In genomic region chr16:89343501-89344291, GRCh38 we compare ENCODE assay signal across 10 cellular contexts.
A peak's percentile ranks its signal among the peaks of the same experiment; 100 is the strongest.
DNase-seq lines count a peak whose midpoint lies in the region; ATAC-seq and TF ChIP-seq lines count a peak whose summit lies in the region.
"Had no signal": no experiment of that assay in that cellular context is flagged by ENCODE, and none has a peak within 500 bp of the region (broad histone marks: within the 10 kb centered on the region; RNA-seq: fewer than 3 reads in every experiment).

No MANE protein-coding gene starts in this region.

- H3K4me3 ChIP-seq in heart left ventricle (no peak overlapping the region), WERI-Rb-1 (ENCODE audit: low read depth, low read length) (no peak overlapping the region), urinary bladder (ENCODE audit: low read depth, low read length) (no peak overlapping the region)

- peak overlapping the region in 1 of 12 donors; percentile 5 for H3K27ac ChIP-seq in heart left ventricle
- H3K27ac ChIP-seq in WERI-Rb-1, result peak overlapping the region; percentile 85
- peak overlapping the region; percentile 70 for H3K27ac ChIP-seq in urinary bladder (ENCODE audit: low read depth)
- H3K27ac ChIP-seq: neutrophil had no signal

- POLR2A ChIA-PET in T-cell (lab: Charles Lee), result interaction anchor here in 1 of 2 donors (0.6 kb wide), 1 partner anchor 133 kb away, joined by 3 read pairs; no protein-coding TSS in a partner anchor

- H3K27ac Mint-ChIP-seq in T-cell, result no peak overlapping the region

- H3K4me3 Mint-ChIP-seq in T-cell, result no peak overlapping the region

- ATAC-seq in heart left ventricle (peak in 3 of 4 donors; percentile 23 to 33 (median 24)), Right ventricle myocardium superior (ENCODE audit: poor library complexity) (no peak), T-cell (replicated peaks in 1 of 4) (no peak)

- H3K36me3 ChIP-seq in heart left ventricle (peaks cover 0 to 6% (median 0%) of the 10 kb centered on the region in 9 donors), WERI-Rb-1 (no peaks in the 10 kb centered on the region), urinary bladder (ENCODE audit: insufficient read depth) (no peaks in the 10 kb centered on the region)
- H3K36me3 ChIP-seq: neutrophil had no signal

- TF ChIP-seq POLR2A in heart left ventricle (IDR thresholded peaks at IDR 0.05), result no peak

- H3K4me1 ChIP-seq in heart left ventricle (peaks cover 3 to 50% (median 26%) of the 10 kb centered on the region in 12 donors), urinary bladder (ENCODE audit: insufficient read depth) (peaks cover 1% of the 10 kb centered on the region)

- DNase-seq in heart left ventricle (no peak), Right ventricle myocardium superior (no peak), WERI-Rb-1 (no peak), islet precursor cell (peak; percentile 88), NOMO-1 treated with DMSO at 0.1 percent for 48 hours (lab: John Stamatoyannopoulos, UW; ENCODE audit: unreplicated experiment) (no peak), iPS-NIHi7 (ENCODE audit: extremely low spot score) (no peak), T-cell (no peak)
- DNase-seq: COR-L47 had no signal

- intact Hi-C loops in heart left ventricle (cut with DNase I) (no loop called here), Right ventricle myocardium superior (cut with DNase I) (no loop called here)

- H3K9me3 ChIP-seq in heart left ventricle, result peaks cover 0 to 3% (median 0%) of the 10 kb centered on the region in 12 donors
- no peaks in the 10 kb centered on the region for H3K9me3 ChIP-seq in WERI-Rb-1 (ENCODE audit: severe bottlenecking)
- H3K9me3 ChIP-seq: neutrophil had no signal

- H3K27me3 ChIP-seq in heart left ventricle, result no peaks in the 10 kb centered on the region
- H3K27me3 ChIP-seq in WERI-Rb-1 (ENCODE audit: insufficient read depth, low read depth, severe bottlenecking), result no peaks in the 10 kb centered on the region
- H3K27me3 ChIP-seq: neutrophil had no signal

- TF ChIP-seq CTCF in heart left ventricle (IDR thresholded peaks at IDR 0.05) (no peak), WERI-Rb-1 (IDR thresholded peaks at IDR 0.05; ENCODE audit: low read depth, low read length) (no peak)

- whole genome bisulfite sequencing in heart left ventricle, 4 donors, result 86 to 91% (median 87%) methylated on average over 23 to 34 of the region's 34 CpGs
- WGBS in urinary bladder, result 59% methylated on average over 34 of the region's 34 CpGs

- CTCF ChIA-PET in T-cell (lab: Charles Lee), result interaction anchor here in 1 of 2 donors (1.1 kb wide), 1 partner anchor 205 kb away, joined by 3 read pairs; no protein-coding TSS in a partner anchor

- peaks cover 84 to 91% (median 85%) of the 10 kb centered on the region in 3 donors for H3K4me1 Mint-ChIP-seq in T-cell

- no peaks in the 10 kb centered on the region for H3K9me3 Mint-ChIP-seq in T-cell

- peaks cover 10% of the 10 kb centered on the region for H3K36me3 Mint-ChIP-seq in T-cell

- H3K27me3 Mint-ChIP-seq in T-cell, result no peaks in the 10 kb centered on the region

Comparison
In these comparisons a context has a peak if more than half of its experiments do, and no peak if none do; other contexts are left out.
1. ATAC-seq: peak in heart left ventricle (3 of 4); none in Right ventricle myocardium superior (single experiment) and T-cell (0 of 4).